In genomic region chr7:2964208-2964607, GRCh38 we compare ENCODE assay signal across 28 cellular contexts.
DNase-seq lines count a peak whose midpoint lies in the region; ATAC-seq and TF ChIP-seq lines count a peak whose summit lies in the region.
"Had no signal": no experiment of that assay in that cellular context is flagged by ENCODE, and none has a peak within 500 bp of the region (broad histone marks: within the 10 kb centered on the region; RNA-seq: fewer than 3 reads in every experiment).

No MANE protein-coding gene starts in this region.

- H3K4me3 ChIP-seq in CD4-positive, CD25-positive, alpha-beta regulatory T cell (ENCODE audit: low read depth, low read length), result no peak overlapping the region
- H3K4me3 ChIP-seq in mammary epithelial cell (replicated peaks in 1 of 3; ENCODE audit: insufficient read depth in 1 of 3, low read depth in 2 of 3, low read length in 3 of 3), result no peak overlapping the region
- H3K4me3 ChIP-seq: GM23248, heart left ventricle, psoas muscle, tibial nerve had no signal

- ATAC-seq in activated CD4-positive, CD25-positive, alpha-beta regulatory T cell treated with anti-CD3 and anti-CD28 coated beads, Interleukin-2, amount 50 U/mL, for 24 hours, result peak; percentile 25 to 45
- ATAC-seq in CD4-positive, CD25-positive, alpha-beta regulatory T cell (ENCODE audit: low read depth in 2 of 2), result no peak
- ATAC-seq in naive B cell (ENCODE audit: low read depth in 2 of 2), result no peak
- no peak for ATAC-seq in HG03108 (IDR thresholded peaks at IDR 0.05; ENCODE audit: unreplicated experiment)
- ATAC-seq: heart left ventricle; naive thymus-derived CD8-positive, alpha-beta T cell; Panc1; psoas muscle; sciatic nerve; SK-N-SH treated with all-trans-retinoic acid at 6 μM for 48 hours had no signal

- H3K4me3 Mint-ChIP-seq in CD4-positive, CD25-positive, alpha-beta regulatory T cell, result no peak overlapping the region
- H3K4me3 Mint-ChIP-seq in naive B cell (no peak overlapping the region), type B pancreatic cell (no peak overlapping the region)

- H3K4me1 Mint-ChIP-seq in CD4-positive, CD25-positive, alpha-beta regulatory T cell, result peaks cover 13 to 36% (median 30%) of the 10 kb centered on the region in 4 donors
- H3K4me1 Mint-ChIP-seq in naive B cell, result peaks cover 26 to 41% (median 39%) of the 10 kb centered on the region in 3 donors
- no peaks in the 10 kb centered on the region for H3K4me1 Mint-ChIP-seq in type B pancreatic cell (ENCODE audit: unreplicated experiment)

- no peak for DNase-seq in activated CD4-positive, CD25-positive, alpha-beta regulatory T cell (lab: John Stamatoyannopoulos, UW)
- no peak for DNase-seq in CD4-positive, CD25-positive, alpha-beta regulatory T cell
- DNase-seq in mammary epithelial cell (peak; percentile 40), naive B cell (no peak), germinal center (ENCODE audit: low spot score) (no peak), type B pancreatic cell (ENCODE audit: extremely low spot score, unreplicated experiment) (no peak)
- DNase-seq: activated naive CD4-positive, alpha-beta T cell treated with Interleukin-2 at 50 U/mL for 16 hours; effector CD8-positive, alpha-beta T cell; GM23248; heart left ventricle; Kasumi-1; midbrain; naive thymus-derived CD8-positive, alpha-beta T cell; NCI-H146; NCI-H2107; occipital lobe; psoas muscle; Right ventricle myocardium superior; stimulated activated CD4-positive, alpha-beta T cell treated with anti-CD3 and anti-CD28 coated beads, Interleukin-4, amount 100 ng/mL, for 1 hour; T-helper 2 cell had no signal

- H3K9ac ChIP-seq in mammary epithelial cell (ENCODE audit: insufficient read depth, low read length), result no peak overlapping the region
- H3K9ac ChIP-seq: GM23248 had no signal

- CTCF ChIA-PET in mammary epithelial cell (lab: Charles Lee; ENCODE audit: low non-redundant PET), result no interaction called here

- 53% methylated on average over 2 of the region's 2 CpGs for WGBS in mammary epithelial cell (ENCODE audit: low coverage, missing lambda C conversion rate)

- H3K9me3 ChIP-seq in CD4-positive, CD25-positive, alpha-beta regulatory T cell (ENCODE audit: control insufficient read depth in 2 of 2, low read length in 2 of 2), result peaks cover 12 to 21% of the 10 kb centered on the region in 2 experiments
- peaks cover 4% of the 10 kb centered on the region for H3K9me3 ChIP-seq in mammary epithelial cell (replicated peaks; ENCODE audit: insufficient read depth, low read length)

- H3K27me3 Mint-ChIP-seq in CD4-positive, CD25-positive, alpha-beta regulatory T cell, result no peaks in the 10 kb centered on the region
- no peaks in the 10 kb centered on the region for H3K27me3 Mint-ChIP-seq in naive B cell
- H3K27me3 Mint-ChIP-seq in type B pancreatic cell, result no peaks in the 10 kb centered on the region
- H3K27me3 Mint-ChIP-seq: naive thymus-derived CD8-positive, alpha-beta T cell had no signal

- no peaks in the 10 kb centered on the region for H4K20me1 ChIP-seq in mammary epithelial cell (ENCODE audit: insufficient read depth, low read length)

- H3K4me2 ChIP-seq in mammary epithelial cell (ENCODE audit: insufficient read depth, low read depth, low read length), result no peak overlapping the region

- no peak overlapping the region for H2AFZ ChIP-seq in mammary epithelial cell (ENCODE audit: low read depth, low read length)
- H2AFZ ChIP-seq: GM23248 had no signal

- TF ChIP-seq CTCF in mammary epithelial cell (conservative IDR thresholded peaks at IDR 0.05 in 1 of 2, IDR thresholded peaks at IDR 0.05 in 1 of 2; ENCODE audit: extremely low read depth in 1 of 2, insufficient read depth in 1 of 2, low read depth in 1 of 2, low read length in 2 of 2) (no peak), type B pancreatic cell (conservative IDR thresholded peaks at IDR 0.05) (no peak)

- no peak overlapping the region for H3K27ac ChIP-seq in CD4-positive, CD25-positive, alpha-beta regulatory T cell (ENCODE audit: insufficient read depth, low read length, poor library complexity, severe bottlenecking)
- no peak overlapping the region for H3K27ac ChIP-seq in mammary epithelial cell (ENCODE audit: insufficient read depth, low read depth, low read length)
- H3K27ac ChIP-seq: 22Rv1, C4-2B, GM23248, heart left ventricle, psoas muscle, tibial nerve had no signal

- H3K4me1 ChIP-seq in CD4-positive, CD25-positive, alpha-beta regulatory T cell (ENCODE audit: control insufficient read depth, insufficient read depth, low read length, poor library complexity, severe bottlenecking), result no peaks in the 10 kb centered on the region
- no peaks in the 10 kb centered on the region for H3K4me1 ChIP-seq in mammary epithelial cell (ENCODE audit: insufficient read depth, low read length)
- H3K4me1 ChIP-seq: psoas muscle, tibial nerve had no signal

- peaks cover 0 to 23% (median 2%) of the 10 kb centered on the region in 7 donors for H3K9me3 Mint-ChIP-seq in CD4-positive, CD25-positive, alpha-beta regulatory T cell
- H3K9me3 Mint-ChIP-seq in naive B cell (peaks cover 0 to 25% (median 19%) of the 10 kb centered on the region in 7 donors), type B pancreatic cell (no peaks in the 10 kb centered on the region)

- intact Hi-C loops in mammary epithelial cell (cut with micrococcal nuclease), result no loop called here

- H3K36me3 Mint-ChIP-seq in CD4-positive, CD25-positive, alpha-beta regulatory T cell, result peaks cover 33% of the 10 kb centered on the region
- peaks cover 18 to 22% of the 10 kb centered on the region in 2 donors for H3K36me3 Mint-ChIP-seq in naive B cell
- no peaks in the 10 kb centered on the region for H3K36me3 Mint-ChIP-seq in type B pancreatic cell

- BruUV-seq in mammary epithelial cell (replicated peaks; lab: Mats Ljungman, UMichigan), result no TSS peak

- peaks cover 27% of the 10 kb centered on the region for H3K36me3 ChIP-seq in CD4-positive, CD25-positive, alpha-beta regulatory T cell (ENCODE audit: control insufficient read depth, insufficient read depth, low read length)
- no peaks in the 10 kb centered on the region for H3K36me3 ChIP-seq in mammary epithelial cell (ENCODE audit: insufficient read depth, low read length)
- H3K36me3 ChIP-seq: heart left ventricle, tibial nerve had no signal

- in situ Hi-C loops in mammary epithelial cell (cut with MboI; ENCODE audit: low sequenced_read_pairs in 2 of 2), result no loop called here

- peak overlapping the region in 2 of 3 donors; percentile 64 to 74 for H3K27ac Mint-ChIP-seq in CD4-positive, CD25-positive, alpha-beta regulatory T cell
- H3K27ac Mint-ChIP-seq in naive B cell (peak overlapping the region in 5 of 6 donors; percentile 42 to 83 (median 62)), type B pancreatic cell (no peak overlapping the region)

- H3K79me2 ChIP-seq in mammary epithelial cell (ENCODE audit: insufficient read depth, low read length), result no peaks in the 10 kb centered on the region

- dilution Hi-C loops in mammary epithelial cell (cut with HindIII; ENCODE audit: low sequenced_read_pairs), result no loop called here

- no peaks in the 10 kb centered on the region for H3K27me3 ChIP-seq in CD4-positive, CD25-positive, alpha-beta regulatory T cell (ENCODE audit: control insufficient read depth, insufficient read depth, low read length)
- H3K27me3 ChIP-seq in mammary epithelial cell (ENCODE audit: insufficient read depth, low read length), result no peaks in the 10 kb centered on the region
- H3K27me3 ChIP-seq: tibial nerve had no signal

Comparison
In these comparisons a context has a peak if more than half of its experiments do, and no peak if none do; other contexts are left out.
1. ATAC-seq: peak in activated CD4-positive, CD25-positive, alpha-beta regulatory T cell treated with anti-CD3 and anti-CD28 coated beads, Interleukin-2, amount 50 U/mL, for 24 hours (2 of 2); none in CD4-positive, CD25-positive, alpha-beta regulatory T cell (0 of 2), naive B cell (0 of 2) and HG03108 (single experiment).